Comparison of ENCODE assay signal across 12 cellular contexts in genomic region chr18:61992285-61992684, GRCh38.
DNase-seq lines count a peak whose midpoint lies in the region; ATAC-seq and TF ChIP-seq lines count a peak whose summit lies in the region.
"Had no signal": no experiment of that assay in that cellular context is flagged by ENCODE, and none has a peak within 500 bp of the region (broad histone marks: within the 10 kb centered on the region; RNA-seq: fewer than 3 reads in every experiment).

No MANE protein-coding gene starts in this region.

- no peak for ATAC-seq in GM19023 (IDR thresholded peaks at IDR 0.05; ENCODE audit: unreplicated experiment)
- ATAC-seq: T-helper 17 cell had no signal

- peak overlapping the region; percentile 22; the same call in 1 of the 2 replicates for H3K27ac ChIP-seq in HUES6 (ENCODE audit: low read depth, low read length)
- peak overlapping the region; percentile 95 for H3K27ac ChIP-seq in brain microvascular endothelial cell
- no peak overlapping the region for H3K27ac ChIP-seq in testis

- H3K27me3 ChIP-seq in HUES6 (ENCODE audit: control insufficient read depth, insufficient read depth, low read length) (no peaks in the 10 kb centered on the region), brain microvascular endothelial cell (replicated peaks) (no peaks in the 10 kb centered on the region), testis (no peaks in the 10 kb centered on the region)

- in situ Hi-C loops in brain microvascular endothelial cell (cut with HindIII; ENCODE audit: low pct_ligation_motif_present, low sequenced_read_pairs), result no loop called here

- WGBS in testis, 2 donors, result 63 to 72% methylated on average over 1 of the region's 1 CpG

- intact Hi-C loops in testis (cut with DNase I; ENCODE audit: low total_unique reads), result no loop called here

- POLR2A ChIA-PET in AG04449 (lab: Yijun Ruan, JAX), result no interaction called here

- H3K4me1 ChIP-seq in HUES6 (ENCODE audit: control insufficient read depth, insufficient read depth, low read length) (peaks cover 9% of the 10 kb centered on the region), testis (peaks cover 13% of the 10 kb centered on the region)

- no peak overlapping the region for H3K4me3 ChIP-seq in AG04449 (ENCODE audit: low read depth, low read length)
- no peak overlapping the region for H3K4me3 ChIP-seq in HUES6 (ENCODE audit: low read depth, low read length)
- no peak overlapping the region for H3K4me3 ChIP-seq in brain microvascular endothelial cell (ENCODE audit: low read depth, low read length)
- no peak overlapping the region for H3K4me3 ChIP-seq in testis

- H3K36me3 ChIP-seq in HUES6 (ENCODE audit: control insufficient read depth, insufficient read depth, low read length) (no peaks in the 10 kb centered on the region), brain microvascular endothelial cell (replicated peaks) (no peaks in the 10 kb centered on the region), testis (ENCODE audit: low read depth, missing control alignments) (no peaks in the 10 kb centered on the region)

- H3K9ac ChIP-seq in HUES6 (ENCODE audit: low read length), result no peak overlapping the region

- DNase-seq in AG04449 (ENCODE audit: low read depth, low spot score), result peak; percentile 60
- DNase-seq in brain microvascular endothelial cell, result peak; percentile 66
- peak; percentile 19 for DNase-seq in left kidney (ENCODE audit: low read depth, low spot score)
- DNase-seq in activated CD8-positive, alpha-beta memory T cell treated with anti-CD3 and anti-CD28 coated beads for 24 hours, result no peak
- DNase-seq in testis, result no peak
- DNase-seq in superior temporal gyrus (ENCODE audit: extremely low spot score), result no peak
- DNase-seq: C1 segment of cervical spinal cord; H7; stimulated activated CD4-positive, alpha-beta T cell treated with anti-CD3 and anti-CD28 coated beads, Interleukin-4, amount 100 ng/mL, for 24 hours; T-helper 17 cell had no signal

- no peak for TF ChIP-seq POLR2A in testis (IDR thresholded peaks at IDR 0.05)

- CTCF ChIA-PET in AG04449 (lab: Yijun Ruan, JAX), result no interaction called here

- H3K9me3 ChIP-seq in HUES6 (ENCODE audit: control insufficient read depth, insufficient read depth, low read depth, low read length), result no peaks in the 10 kb centered on the region
- no peaks in the 10 kb centered on the region for H3K9me3 ChIP-seq in testis

- TF ChIP-seq CTCF in AG04449 (IDR thresholded peaks at IDR 0.05; ENCODE audit: insufficient read depth, low read length, missing control alignments) (no peak), brain microvascular endothelial cell (IDR thresholded peaks at IDR 0.05; ENCODE audit: low read depth, low read length, missing control alignments) (no peak), testis (IDR thresholded peaks at IDR 0.05) (no peak)

Comparison
In these comparisons a context has a peak if more than half of its experiments do, and no peak if none do; other contexts are left out.
1. DNase-seq: peak in AG04449 (single experiment), brain microvascular endothelial cell (single experiment) and left kidney (single experiment); none in activated CD8-positive, alpha-beta memory T cell treated with anti-CD3 and anti-CD28 coated beads for 24 hours (single experiment), testis (single experiment) and superior temporal gyrus (single experiment).
2. H3K27ac ChIP-seq: peak in HUES6 (single experiment) and brain microvascular endothelial cell (single experiment); none in testis (0 of 2).